ENCODE assay signal across 25 cellular contexts in the genomic region with DNA sequence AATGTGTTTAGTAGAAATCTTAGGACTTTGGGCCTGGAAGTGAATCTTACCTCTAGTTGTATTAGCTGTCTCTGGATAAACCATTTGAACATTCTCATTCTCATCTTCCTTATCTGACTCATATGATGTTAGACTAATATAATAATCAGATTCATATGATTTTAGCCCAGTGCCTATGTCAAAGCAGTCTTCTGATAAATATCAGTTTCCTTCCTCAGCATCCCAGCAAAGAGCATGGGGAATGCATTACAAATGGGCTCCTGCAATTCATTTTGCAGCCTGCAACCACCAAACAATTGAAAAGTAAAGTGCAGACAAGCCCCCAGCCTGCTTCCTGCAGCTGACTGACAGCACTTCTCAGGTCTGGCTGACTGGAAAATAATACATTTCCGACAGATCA.
"Had no signal": no experiment of that assay in that cellular context is flagged by ENCODE, and none has a peak within 500 bp of the region (broad histone marks: within the 10 kb centered on the region; RNA-seq: fewer than 3 reads in every experiment).

No MANE protein-coding gene starts in this region.

- DNase-seq: hypothalamus; immature natural killer cell; kidney; left colon; left lung; lower lobe of right lung; mammary epithelial cell; mesenchymal stem cell; naive thymus-derived CD8-positive, alpha-beta T cell; occipital lobe; right lobe of liver; stimulated activated CD4-positive, alpha-beta T cell treated with anti-CD3 and anti-CD28 coated beads, Interleukin-1b, Interleukin-23, amount 100 ng/mL, for 48 hours; stimulated activated CD4-positive, alpha-beta T cell treated with anti-CD3 and anti-CD28 coated beads, Interleukin-2, amount 100 ng/mL, for 48 hours; stimulated activated CD4-positive, alpha-beta T cell treated with anti-CD3 and anti-CD28 coated beads, Interleukin-4, amount 100 ng/mL, for 4 hours; stimulated activated CD8-positive, alpha-beta memory T cell treated with anti-CD3 and anti-CD28 coated beads, Interleukin-4, amount 100 ng/mL, for 48 hours; stimulated activated naive CD4-positive, alpha-beta T cell treated with Interleukin-2 at 50 U/mL for 16 hours; stimulated activated naive CD8-positive, alpha-beta T cell treated with anti-CD3 and anti-CD28 coated beads, Interleukin-15, amount 100 ng/mL, for 72 hours; substantia nigra; uterus had no signal

- H3K4me1 ChIP-seq: left lung, lower lobe of right lung, neural progenitor cell, right atrium auricular region, right lobe of liver, uterus had no signal

- ATAC-seq: left colon; left lung; lower lobe of right lung; naive thymus-derived CD8-positive, alpha-beta T cell; right lobe of liver; stimulated activated memory B cell treated with anti-CD40 and anti-IgM and Interleukin-4, amounts not matched to agents 10 μg/mL and 1 μg/mL and 100 μg/mL, for 72 hours had no signal

- H3K36me3 ChIP-seq: left lung, lower lobe of right lung, neural progenitor cell, neutrophil, right atrium auricular region, right lobe of liver, tibial nerve, uterus had no signal

- H3K27ac ChIP-seq: left lung, lower lobe of right lung, neural progenitor cell, neutrophil, right atrium auricular region, right lobe of liver, tibial nerve, uterus had no signal

- H3K4me3 ChIP-seq: left lung, lower lobe of right lung, neural progenitor cell, right atrium auricular region, right lobe of liver, smooth muscle cell, tibial nerve, uterus had no signal

- H3K4me2 ChIP-seq: neural progenitor cell, smooth muscle cell had no signal

- H2AFZ ChIP-seq: neural progenitor cell had no signal

- H3K27me3 ChIP-seq: left lung, neural progenitor cell, neutrophil, right atrium auricular region, right lobe of liver, tibial nerve, uterus had no signal

- H3K9me3 ChIP-seq: left lung, lower lobe of right lung, neutrophil, right atrium auricular region, right lobe of liver, tibial nerve, uterus had no signal

- H3K9ac ChIP-seq: neural progenitor cell had no signal
